8 cellular contexts compared by ENCODE assay signal in the genomic region with DNA sequence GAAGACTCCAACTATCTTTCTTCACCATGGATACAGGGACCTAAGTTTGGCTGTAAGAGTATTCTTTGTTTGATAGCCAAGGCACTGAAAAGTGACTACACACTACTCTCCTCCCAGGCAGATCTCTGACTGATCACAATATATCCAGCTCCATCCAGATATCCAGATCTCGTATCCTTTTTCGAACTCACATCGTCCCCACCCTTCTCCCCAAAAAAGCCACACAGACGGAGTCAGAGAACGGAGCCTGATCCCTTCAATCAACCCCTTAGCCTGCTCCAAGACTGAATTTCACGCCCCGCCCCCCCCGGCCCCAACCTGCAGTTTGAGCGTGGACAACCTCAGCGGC. TPM values are rescaled to one million over a fixed set of nuclear protein-coding genes. Genes with fewer than 3 reads are reported as not detected.
DNase-seq lines count a peak whose midpoint lies in the region; ATAC-seq and TF ChIP-seq lines count a peak whose summit lies in the region.

No MANE protein-coding gene starts in this region.

- H3K27me3 ChIP-seq in BE2C = no peaks in the 10 kb centered on the region
- no peaks in the 10 kb centered on the region for H3K27me3 ChIP-seq in lung (ENCODE audit: control insufficient read depth, insufficient read depth)
- no peaks in the 10 kb centered on the region for H3K27me3 ChIP-seq in upper lobe of left lung

- ATAC-seq in HG03025 (IDR thresholded peaks at IDR 0.05; ENCODE audit: low FRiP score, unreplicated experiment) (peak; percentile 29), lung (ENCODE audit: insufficient read depth, low FRiP score) (no peak), upper lobe of left lung (ENCODE audit: low FRiP score in 2 of 2) (no peak), GM21423 (IDR thresholded peaks at IDR 0.05; ENCODE audit: unreplicated experiment) (no peak)

- DNase-seq in BE2C = no peak
- no peak for DNase-seq in lung (ENCODE audit: low spot score)
- DNase-seq in upper lobe of left lung = no peak
- no peak for DNase-seq in stimulated activated CD4-positive, alpha-beta T cell treated with anti-CD3 and anti-CD28 coated beads, Interleukin-4, amount 100 ng/mL, for 24 hours
- DNase-seq in COLO829 (ENCODE audit: low spot score) = no peak

- H3K36me3 Mint-ChIP-seq in brain = peaks cover 46% of the 10 kb centered on the region

- H3K9me3 ChIP-seq in BE2C (no peaks in the 10 kb centered on the region), lung (ENCODE audit: control insufficient read depth in 2 of 2, insufficient read depth in 1 of 2, low read length in 1 of 2) (no peaks in the 10 kb centered on the region), upper lobe of left lung (no peaks in the 10 kb centered on the region)

- H3K4me1 ChIP-seq in BE2C (peaks cover 3% of the 10 kb centered on the region; the same call in 1 of the 2 replicates), lung (ENCODE audit: control insufficient read depth in 2 of 2, insufficient read depth in 2 of 2, low read length in 2 of 2) (peaks cover 0 to 4% of the 10 kb centered on the region in 2 donors), upper lobe of left lung (peaks cover 14 to 17% (median 15%) of the 10 kb centered on the region in 4 donors)

- H3K36me3 ChIP-seq in BE2C (no peaks in the 10 kb centered on the region), lung (ENCODE audit: control insufficient read depth in 2 of 2, insufficient read depth in 2 of 2, low read length in 2 of 2) (no peaks in the 10 kb centered on the region), upper lobe of left lung (no peaks in the 10 kb centered on the region)

- H3K9me3 Mint-ChIP-seq in brain = peaks cover 18 to 30% (median 26%) of the 10 kb centered on the region in 5 experiments

- H3K4me3 Mint-ChIP-seq in brain = peak overlapping the region; percentile 96 to 98 (median 97)

- H3K4me3 ChIP-seq in BE2C (ENCODE audit: low read depth, low read length) (peak overlapping the region; percentile 99), lung (peak overlapping the region; percentile 90), upper lobe of left lung (peak overlapping the region; percentile 72 to 89 (median 80))

- no peak for TF ChIP-seq CTCF in BE2C (IDR thresholded peaks at IDR 0.05; ENCODE audit: low read depth, low read length)
- TF ChIP-seq CTCF in brain (conservative IDR thresholded peaks at IDR 0.05) = no peak
- no peak for TF ChIP-seq CTCF in lung (IDR thresholded peaks at IDR 0.05; ENCODE audit: control extremely low read depth, extremely low read depth)
- TF ChIP-seq CTCF in upper lobe of left lung (IDR thresholded peaks at IDR 0.05) = no peak

- peaks cover 32% of the 10 kb centered on the region for H3K4me1 Mint-ChIP-seq in brain

- H3K27me3 Mint-ChIP-seq in brain = peaks cover 14% of the 10 kb centered on the region

- TF ChIP-seq EP300 in upper lobe of left lung (IDR thresholded peaks at IDR 0.05) = no peak

- H3K27ac ChIP-seq in lung (ENCODE audit: low read depth in 1 of 2, low read length in 1 of 2) (peak overlapping the region; percentile 34 to 86), upper lobe of left lung (peak overlapping the region; percentile 32 to 78 (median 64))

- WGBS in lung, 2 donors = 1% methylated on average over 10 of the region's 10 CpGs
- WGBS in upper lobe of left lung, 2 donors = 1 to 2% methylated on average over 6 to 8 of the region's 10 CpGs

- TF ChIP-seq POLR2A in upper lobe of left lung (IDR thresholded peaks at IDR 0.05) = no peak

- peak overlapping the region; percentile 95 to 99 (median 96) for H3K27ac Mint-ChIP-seq in brain

RNA-seq across cellular contexts. Expression of gene DHX57, which starts 0.5 kb away (rescaled TPM):
- 21.1 TPM for polyA plus RNA-seq in BE2C (2012; ENCODE audit: insufficient read depth, insufficient read length, low read depth)
- polyA plus RNA-seq in brain (ENCODE audit: insufficient read depth, low read depth, low replicate concordance) (10.4 TPM), lung (1 to 10 TPM; 6.2 to 7.7 TPM)
- total RNA-seq in lung (10 to 100 TPM; 18.3 to 33.6 TPM), upper lobe of left lung (10 to 100 TPM in 5 of 6 donors, 1 to 10 TPM in 1; 8.0 to 45.1 (median 15.3) TPM)

RNA-seq across cellular contexts. Expression of gene MORN2, which starts 0.6 kb away (rescaled TPM):
- 7.9 TPM for polyA plus RNA-seq in BE2C (2012; ENCODE audit: insufficient read depth, insufficient read length, low read depth)
- 33.5 TPM for polyA plus RNA-seq in brain (ENCODE audit: insufficient read depth, low read depth, low replicate concordance)
- 10 to 100 TPM; 30.6 to 30.9 TPM for total RNA-seq in lung
- polyA plus RNA-seq in lung = 10 to 100 TPM; 28.1 to 60.7 TPM
- total RNA-seq in upper lobe of left lung = 10 to 100 TPM in 4 of 6 donors, 1 to 10 TPM in 2; 6.3 to 36.0 (median 12.1) TPM

RNA-seq across cellular contexts. Expression of gene ARHGEF33, which starts 14.5 kb away (rescaled TPM):
- not detected for polyA plus RNA-seq in BE2C (2012; ENCODE audit: insufficient read depth, insufficient read length, low read depth)
- 1.0 TPM for polyA plus RNA-seq in brain (ENCODE audit: insufficient read depth, low read depth, low replicate concordance)
- total RNA-seq in lung = 1 to 10 TPM in 1 of 2 donors, under 1 TPM in 1; 0.64 to 5.5 TPM
- polyA plus RNA-seq in lung = under 1 TPM; 0.23 to 0.71 TPM
- total RNA-seq in upper lobe of left lung = 1 to 10 TPM in 3 of 6 donors, under 1 TPM in 3; 0.34 to 3.1 (median 1.0) TPM
